Comparison of ENCODE assay signal across 8 cellular contexts in the genomic region with DNA sequence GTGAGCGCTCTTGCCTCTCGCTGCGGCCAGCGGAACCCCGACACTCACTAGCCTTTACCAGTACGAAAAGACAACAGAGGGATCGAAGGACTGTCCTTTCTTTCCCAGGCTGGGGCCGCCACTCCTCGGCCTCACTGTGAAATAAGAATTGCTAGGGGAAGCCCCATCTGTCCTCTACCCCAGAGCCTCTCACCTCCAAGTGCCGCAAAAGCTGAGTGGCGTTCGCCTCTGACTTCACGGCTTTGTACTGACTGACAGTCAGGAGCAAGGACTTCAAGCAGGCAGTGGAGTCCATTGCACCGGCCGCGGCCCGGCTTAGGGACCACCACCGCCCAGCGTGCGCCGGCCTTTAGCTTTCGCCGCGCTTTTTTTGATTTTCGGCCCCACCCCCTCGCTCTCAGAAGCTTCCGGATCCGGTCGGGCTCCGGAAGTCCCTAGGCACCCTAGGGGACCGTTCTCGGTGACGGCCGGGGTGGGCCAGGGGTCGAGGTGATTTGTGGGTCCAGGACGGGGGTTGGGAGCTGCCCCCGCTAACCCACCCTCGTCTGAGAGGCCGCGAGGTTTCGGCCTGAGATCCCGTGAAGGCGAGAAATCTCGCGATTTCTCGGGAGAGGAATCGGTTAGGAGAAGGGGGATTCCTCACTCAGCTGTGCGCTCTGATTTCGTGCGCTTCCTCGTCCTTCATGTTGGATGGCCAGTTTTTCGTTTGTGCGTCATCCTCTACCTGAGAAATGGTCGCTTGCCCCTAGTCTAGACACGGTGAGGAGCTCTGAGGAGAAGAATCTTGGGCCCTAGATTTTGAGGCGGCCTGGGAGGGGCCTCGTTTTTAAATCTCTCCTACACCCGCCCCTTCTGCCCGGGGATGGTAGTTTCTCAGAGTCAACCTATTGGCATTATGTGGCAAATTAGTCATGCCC. TPM values are rescaled to one million over a fixed set of nuclear protein-coding genes. Genes with fewer than 3 reads are reported as not detected.
DNase-seq lines count a peak whose midpoint lies in the region; ATAC-seq and TF ChIP-seq lines count a peak whose summit lies in the region.

Gene CIP2A, minus strand, starts transcription at position 358 of the 917 bp plus-strand sequence. Its CDS starts 63 bp downstream, at position 295.
Gene DZIP3, plus strand, starts transcription at position 642 of the 917 bp plus-strand sequence. CDS start 15,685 bp downstream, outside the sequence.

- no peaks in the 10 kb centered on the region for H3K36me3 ChIP-seq in lung (ENCODE audit: control insufficient read depth in 2 of 2, insufficient read depth in 2 of 2, low read length in 2 of 2)

- CTCF ChIA-PET in activated CD8-positive, alpha-beta memory T cell treated with anti-CD3 and anti-CD28 coated beads for 36 hours (lab: Charles Lee), result interaction anchor here (0.7 to 2.3 kb wide), 6 partner anchors 10 to 251 kb away, joined by 3 to 11 read pairs (median 5); no protein-coding TSS in a partner anchor

- DNase-seq in COLO829 (ENCODE audit: low spot score) (peak; percentile 93), HT-29 (ENCODE audit: low spot score) (peak; percentile 94), lung (ENCODE audit: low spot score) (peak; percentile 84)
- DNase-seq in NK-92 treated with Interleukin-12 subunit alpha and Interleukin-12 subunit beta, amount 100 ng/mL, for 24 hours (lab: John Stamatoyannopoulos, UW), result peak; percentile 91
- DNase-seq in effector CD8-positive, alpha-beta T cell (lab: John Stamatoyannopoulos, UW), result peak; percentile 86
- peak; percentile 66 to 85 (median 67) for DNase-seq in stimulated activated CD4-positive, alpha-beta T cell treated with anti-CD3 and anti-CD28 coated beads, TNF-alpha, amount 100 ng/mL, for 24 hours (ENCODE audit: low read depth in 3 of 3)

- H3K27ac ChIP-seq in lung (ENCODE audit: low read depth in 1 of 2, low read length in 1 of 2), result peak within 1 kb of the TSS; percentile 88 to 98

- POLR2A ChIA-PET in activated CD8-positive, alpha-beta memory T cell treated with anti-CD3 and anti-CD28 coated beads for 36 hours (lab: Charles Lee), result interaction anchor here (0.5 to 1.9 kb wide), 6 partner anchors 10 to 631 kb away, joined by 3 to 10 read pairs (median 6); no protein-coding TSS in a partner anchor

- WGBS in lung, 2 donors, result 0% methylated on average over 59 of the region's 59 CpGs

- H3K4me1 ChIP-seq in lung (ENCODE audit: control insufficient read depth in 2 of 2, insufficient read depth in 2 of 2, low read length in 2 of 2), result peaks cover 0 to 2% of the 10 kb centered on the region in 2 donors

- ATAC-seq in GM21360 (IDR thresholded peaks at IDR 0.05; ENCODE audit: unreplicated experiment), result peak; percentile 92
- peak; percentile 90 for ATAC-seq in lung (ENCODE audit: insufficient read depth, low FRiP score)

- no peaks in the 10 kb centered on the region for H3K9me3 ChIP-seq in lung (ENCODE audit: control insufficient read depth in 2 of 2, insufficient read depth in 1 of 2, low read length in 1 of 2)

- H3K4me3 ChIP-seq in lung, result peak within 1 kb of the TSS; percentile 88

- TF ChIP-seq CTCF in lung (IDR thresholded peaks at IDR 0.05; ENCODE audit: control extremely low read depth, extremely low read depth), result no peak

- H3K27me3 ChIP-seq in lung (ENCODE audit: control insufficient read depth, insufficient read depth), result no peaks in the 10 kb centered on the region

RNA-seq across cellular contexts. Expression of gene CIP2A, which starts in this region (rescaled TPM):
- total RNA-seq in HT-29 (2014; rRNA removed; shearing (Covaris generic)), result 16.2 and 22.8 TPM in 2 replicates
- 10 to 100 TPM; 50.1 to 50.9 TPM for total RNA-seq in activated CD8-positive, alpha-beta memory T cell treated with anti-CD3 and anti-CD28 coated beads for 36 hours
- total RNA-seq in lung, result 10 to 100 TPM in 1 of 2 donors, 1 to 10 TPM in 1; 2.6 to 12.9 TPM
- 1 to 10 TPM; 1.1 to 1.6 TPM for polyA plus RNA-seq in lung

RNA-seq across cellular contexts. Expression of gene DZIP3, which starts in this region (rescaled TPM):
- 2.8 and 3.3 TPM in 2 replicates for total RNA-seq in HT-29 (2014; rRNA removed; shearing (Covaris generic))
- 10 to 100 TPM in 1 of 2 experiments, 1 to 10 TPM in 1; 8.7 to 10.4 TPM for total RNA-seq in activated CD8-positive, alpha-beta memory T cell treated with anti-CD3 and anti-CD28 coated beads for 36 hours
- 10 to 100 TPM; 18.5 to 44.1 TPM for total RNA-seq in lung
- 1 to 10 TPM; 3.8 to 7.5 TPM for polyA plus RNA-seq in lung

Comparison
In these comparisons a context has a peak if more than half of its experiments do, and no peak if none do; other contexts are left out.
1. Peak in every context shown above with its lines: DNase-seq, ATAC-seq, H3K4me3 ChIP-seq and H3K27ac ChIP-seq.